In the genomic region with DNA sequence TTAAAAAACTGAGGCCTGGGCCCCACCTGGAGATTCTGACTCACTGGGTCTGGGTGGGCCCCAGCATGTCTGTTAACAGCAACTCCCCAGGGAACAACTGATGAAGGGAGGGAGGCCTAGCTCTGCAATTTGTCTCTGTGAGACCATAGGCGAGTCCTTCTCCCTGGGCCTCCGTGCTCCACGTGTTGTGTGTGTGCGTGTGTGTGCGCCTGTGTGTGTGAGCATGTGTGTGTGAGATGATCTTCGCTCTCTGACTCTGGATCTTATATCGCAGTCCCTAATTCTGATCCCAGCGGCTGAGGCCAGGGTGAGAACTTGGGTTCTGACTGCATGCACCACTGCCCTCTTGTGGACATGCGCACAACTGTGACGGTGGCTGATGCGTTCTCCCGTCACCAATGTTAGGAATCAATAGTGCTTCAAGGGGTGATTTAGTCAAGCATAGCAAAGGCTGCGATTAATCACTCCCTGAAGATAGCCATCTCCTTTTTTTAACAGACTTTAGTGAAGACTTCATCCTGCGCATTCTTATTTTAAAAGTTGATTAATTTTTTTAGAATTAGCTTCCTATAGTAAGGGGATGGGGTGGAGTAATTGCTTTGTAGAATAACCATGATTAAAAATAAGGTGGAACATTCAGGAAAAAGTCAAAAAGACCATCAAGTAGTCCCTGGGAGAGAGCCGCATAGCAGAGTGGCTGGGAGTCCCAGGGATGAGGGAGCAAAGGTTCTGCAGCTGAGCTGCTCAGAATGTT, we compare ENCODE assay signal across 8 cellular contexts.
DNase-seq lines count a peak whose midpoint lies in the region; ATAC-seq and TF ChIP-seq lines count a peak whose summit lies in the region.

No MANE protein-coding gene starts in this region.

- peaks cover 30% of the 10 kb centered on the region for H3K4me1 Mint-ChIP-seq in neural crest cell
- H3K4me1 Mint-ChIP-seq in stimulated activated naive CD8-positive, alpha-beta T cell treated with anti-CD3 and anti-CD28 coated beads, Interleukin-15, amount 100 ng/mL, for 72 hours: peaks cover 42% of the 10 kb centered on the region

- no peaks in the 10 kb centered on the region for H4K20me1 ChIP-seq in fibroblast of lung (ENCODE audit: control insufficient read depth, extremely low read depth, insufficient read depth, low read length)

- no peaks in the 10 kb centered on the region for H3K9me3 ChIP-seq in fibroblast of lung (ENCODE audit: control insufficient read depth, insufficient read depth, low read depth, low read length)

- DNase-seq in D341Med (ENCODE audit: low spot score) (peak; percentile 81), HuH-7 (ENCODE audit: low spot score) (peak; percentile 72), OCI-M1 (lab: John Stamatoyannopoulos, UW) (peak; percentile 92), activated T-cell treated with anti-CD3 and anti-CD28 coated beads for 48 hours (ENCODE audit: low read depth) (peak; percentile 79), fibroblast of lung (ENCODE audit: low read depth in 2 of 2) (peak; percentile 65 to 80), neural crest cell (ENCODE audit: low read depth, low spot score) (peak; percentile 85)
- DNase-seq in stimulated activated naive CD8-positive, alpha-beta T cell treated with anti-CD3 and anti-CD28 coated beads, Interleukin-15, amount 100 ng/mL, for 72 hours: peak; percentile 72 to 82

- H3K79me2 ChIP-seq in fibroblast of lung (ENCODE audit: control insufficient read depth, insufficient read depth, low read length): no peaks in the 10 kb centered on the region

- peak overlapping the region; percentile 50 for H2AFZ ChIP-seq in fibroblast of lung (ENCODE audit: low read length)

- no peaks in the 10 kb centered on the region for H3K27me3 ChIP-seq in fibroblast of lung (ENCODE audit: control insufficient read depth, insufficient read depth, low read length)

- peak overlapping the region; percentile 21 for H3K4me2 ChIP-seq in fibroblast of lung (ENCODE audit: extremely low read depth, insufficient read depth, low read length)

- H3K9ac ChIP-seq in fibroblast of lung (ENCODE audit: insufficient read depth, low read length): no peak overlapping the region

- H3K36me3 ChIP-seq in fibroblast of lung (ENCODE audit: control insufficient read depth, insufficient read depth, low read length): no peaks in the 10 kb centered on the region

- H3K27ac ChIP-seq in fibroblast of lung (ENCODE audit: insufficient read depth, low read length): no peak overlapping the region

- H3K4me1 ChIP-seq in fibroblast of lung (ENCODE audit: control insufficient read depth, extremely low read depth, insufficient read depth, low read length): peaks cover 3% of the 10 kb centered on the region

- H3K9me3 Mint-ChIP-seq in neural crest cell: no peaks in the 10 kb centered on the region
- H3K9me3 Mint-ChIP-seq in stimulated activated naive CD8-positive, alpha-beta T cell treated with anti-CD3 and anti-CD28 coated beads, Interleukin-15, amount 100 ng/mL, for 72 hours: no peaks in the 10 kb centered on the region

- peak; percentile 86 to 91 for TF ChIP-seq CTCF in fibroblast of lung (conservative IDR thresholded peaks at IDR 0.05 in 1 of 2, IDR thresholded peaks at IDR 0.05 in 1 of 2; ENCODE audit: low read depth in 1 of 2, low read length in 2 of 2)
- TF ChIP-seq CTCF in neural crest cell (conservative IDR thresholded peaks at IDR 0.05): peak; percentile 87

- ATAC-seq in GM21515 (IDR thresholded peaks at IDR 0.05; ENCODE audit: unreplicated experiment): peak; percentile 91
- peak; percentile 95 for ATAC-seq in stimulated activated naive CD8-positive, alpha-beta T cell treated with anti-CD3 and anti-CD28 coated beads, Interleukin-15, amount 100 ng/mL, for 72 hours

- peaks cover 3% of the 10 kb centered on the region for H3K27me3 Mint-ChIP-seq in neural crest cell (ENCODE audit: low read depth)
- H3K27me3 Mint-ChIP-seq in stimulated activated naive CD8-positive, alpha-beta T cell treated with anti-CD3 and anti-CD28 coated beads, Interleukin-15, amount 100 ng/mL, for 72 hours: no peaks in the 10 kb centered on the region

- H3K4me3 Mint-ChIP-seq in neural crest cell: no peak overlapping the region
- H3K4me3 Mint-ChIP-seq in stimulated activated naive CD8-positive, alpha-beta T cell treated with anti-CD3 and anti-CD28 coated beads, Interleukin-15, amount 100 ng/mL, for 72 hours: peak overlapping the region; percentile 44 to 59

- no peak overlapping the region for H3K27ac Mint-ChIP-seq in neural crest cell (ENCODE audit: unreplicated experiment)
- peak overlapping the region; percentile 51 to 70 for H3K27ac Mint-ChIP-seq in stimulated activated naive CD8-positive, alpha-beta T cell treated with anti-CD3 and anti-CD28 coated beads, Interleukin-15, amount 100 ng/mL, for 72 hours

- H3K36me3 Mint-ChIP-seq in neural crest cell (ENCODE audit: low read depth): no peaks in the 10 kb centered on the region

- no peak overlapping the region for H3K4me3 ChIP-seq in fibroblast of lung (replicated peaks in 1 of 4; ENCODE audit: control extremely low read depth in 1 of 4, insufficient read depth in 1 of 4, low read depth in 3 of 4, low read length in 4 of 4)
